Comparison of ENCODE assay signal across 15 cellular contexts in the genomic region with DNA sequence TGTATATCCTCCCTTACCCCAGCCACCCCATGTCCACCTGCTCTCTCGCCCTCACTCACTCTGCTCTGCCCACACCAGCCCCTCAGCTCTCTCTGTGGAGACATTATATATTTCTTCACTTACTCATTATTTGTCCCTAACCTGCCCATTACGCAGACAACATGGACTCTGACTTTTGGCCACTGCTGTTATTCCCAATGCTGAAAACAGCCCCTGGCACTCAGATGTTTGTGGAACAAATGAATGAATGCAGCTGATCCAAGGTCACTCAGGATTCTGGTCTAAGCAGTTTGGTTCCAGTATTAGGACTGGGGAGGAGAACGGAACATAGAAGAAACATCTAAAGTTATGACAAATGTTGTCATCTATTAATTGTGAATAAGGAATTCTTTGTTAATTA.
"Had no signal": no experiment of that assay in that cellular context is flagged by ENCODE, and none has a peak within 500 bp of the region (broad histone marks: within the 10 kb centered on the region; RNA-seq: fewer than 3 reads in every experiment).

No MANE protein-coding gene starts in this region.

- H3K9ac ChIP-seq: SK-N-SH had no signal

- H3K4me2 ChIP-seq: SK-N-SH had no signal

- H3K4me3 ChIP-seq: stomach had no signal

- ATAC-seq: activated CD8-positive, alpha-beta T cell treated with anti-CD3 and anti-CD28 coated beads, Interleukin-2, amount 10 ng/mL, durations not matched to agents 7 days and 5 days; left colon had no signal

- H3K27me3 ChIP-seq: brain microvascular endothelial cell, stomach had no signal

- H3K9me3 ChIP-seq: SK-N-SH, stomach had no signal

- H3K36me3 ChIP-seq: brain microvascular endothelial cell, stomach had no signal

- H3K9me3 Mint-ChIP-seq: endodermal cell had no signal

- H3K27ac Mint-ChIP-seq: activated CD8-positive, alpha-beta T cell treated with anti-CD3 and anti-CD28 coated beads, Interleukin-2, amount 10 ng/mL, durations not matched to agents 7 days and 5 days; endodermal cell; nephron progenitor cell had no signal

- H3K27ac ChIP-seq: brain microvascular endothelial cell, VCaP had no signal

- DNase-seq: activated CD4-positive, alpha-beta T cell treated with anti-CD3 and anti-CD28 coated beads for 48 hours; activated CD8-positive, alpha-beta T cell treated with anti-CD3 and anti-CD28 coated beads, Interleukin-2, amount 10 ng/mL, durations not matched to agents 7 days and 5 days; activated naive CD4-positive, alpha-beta T cell treated with anti-CD3 and anti-CD28 coated beads, Interleukin-2, amount 50 U/mL, for 16 hours; amniotic stem cell; brain microvascular endothelial cell; glutamatergic neuron; left colon; nephron progenitor cell; SK-N-SH; stimulated activated CD4-positive, alpha-beta T cell treated with anti-CD3 and anti-CD28 coated beads, Interleukin-15, amount 100 ng/mL, for 24 hours; stimulated activated CD4-positive, alpha-beta T cell treated with anti-CD3 and anti-CD28 coated beads, Interleukin-4, amount 100 ng/mL, for 24 hours; stomach; T-helper 1 cell had no signal

- H3K4me3 Mint-ChIP-seq: activated CD8-positive, alpha-beta T cell treated with anti-CD3 and anti-CD28 coated beads, Interleukin-2, amount 10 ng/mL, durations not matched to agents 7 days and 5 days; endodermal cell; nephron progenitor cell had no signal
